In the genomic region with DNA sequence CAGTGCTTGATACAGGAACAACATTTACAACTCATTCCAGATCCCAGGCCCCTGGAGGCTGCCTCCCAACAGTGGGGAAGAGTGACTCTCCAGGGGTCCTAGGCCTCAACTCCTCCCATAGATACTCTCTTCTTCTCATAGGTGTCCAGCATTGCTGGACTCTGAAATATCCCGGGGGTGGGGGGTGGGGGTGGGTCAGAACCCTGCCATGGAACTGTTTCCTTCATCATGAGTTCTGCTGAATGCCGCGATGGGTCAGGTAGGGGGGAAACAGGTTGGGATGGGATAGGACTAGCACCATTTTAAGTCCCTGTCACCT, we compare ENCODE assay signal across 1 cellular context.
TF ChIP-seq lines count a peak whose summit lies in the region.

No MANE protein-coding gene starts in this region.

TF ChIP-seq in WTC11, 78 proteins besides CTCF, POLR2A, EP300 and RAD21 (continued from another document):
- TF ChIP-seq ZNF512 (CRISPR knock-in tag; IDR thresholded peaks at IDR 0.05; ENCODE audit: borderline replicate concordance): no peak
- no peak for TF ChIP-seq FOXK1 (CRISPR knock-in tag; IDR thresholded peaks at IDR 0.05)
TF ChIP-seq in WTC11: peak in this region for 0.
